In the genomic region with DNA sequence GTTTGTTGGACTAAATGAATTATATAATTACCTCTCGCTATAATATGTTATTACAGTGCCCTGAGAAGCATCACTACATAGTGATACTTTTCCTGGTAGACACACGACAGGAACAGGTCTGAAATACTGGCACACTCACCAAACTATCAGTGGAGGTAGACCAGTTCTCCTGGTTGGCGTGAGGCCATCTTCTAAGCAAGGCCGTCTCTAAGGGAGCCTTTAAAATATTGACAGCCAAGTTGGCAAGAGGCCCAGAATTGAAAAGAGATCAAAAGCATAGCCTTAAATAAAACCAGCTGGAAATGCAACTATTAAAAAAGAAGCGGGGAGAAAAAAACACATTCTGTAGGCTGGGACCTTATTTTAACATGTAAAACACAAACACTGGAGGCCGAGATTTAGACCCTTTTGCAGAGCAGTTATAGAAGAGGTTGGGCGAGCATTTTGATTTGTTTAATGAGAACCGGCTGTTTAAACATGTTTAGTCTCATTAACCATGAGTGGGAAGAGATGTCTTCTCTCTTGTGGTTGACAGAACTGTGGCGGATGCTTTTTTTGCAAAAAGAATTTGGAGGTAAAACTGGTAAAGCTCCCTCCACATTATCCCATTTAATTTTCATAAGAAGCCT, we compare ENCODE assay signal across 16 cellular contexts.
DNase-seq lines count a peak whose midpoint lies in the region; ATAC-seq lines count a peak whose summit lies in the region.
"Had no signal": no experiment of that assay in that cellular context is flagged by ENCODE, and none has a peak within 500 bp of the region (broad histone marks: within the 10 kb centered on the region; RNA-seq: fewer than 3 reads in every experiment).

No MANE protein-coding gene starts in this region.

- DNase-seq in NCI-H1105 treated with DMSO at 0.1 percent for 48 hours (lab: John Stamatoyannopoulos, UW) = peak; percentile 90
- DNase-seq in NCI-H2196 treated with DMSO at 0.1 percent for 48 hours (lab: John Stamatoyannopoulos, UW; ENCODE audit: unreplicated experiment) = peak; percentile 65
- peak; percentile 81 for DNase-seq in brain pericyte (ENCODE audit: low read depth, low spot score)
- DNase-seq in sciatic nerve (ENCODE audit: low spot score) = no peak
- no peak for DNase-seq in GM03348 (ENCODE audit: low spot score)
- no peak for DNase-seq in NOMO-1 treated with DMSO at 0.1 percent for 48 hours (lab: John Stamatoyannopoulos, UW; ENCODE audit: unreplicated experiment)
- DNase-seq: activated CD4-positive, alpha-beta T cell treated with anti-CD3 and anti-CD28 coated beads, Interleukin-2, amount 50 U/mL, for 1 hour; aorta; endodermal cell; HCEC 1CT; heart right ventricle; left ventricle myocardium superior; NCI-H524; T-helper 9 cell had no signal

- peak; percentile 38 for ATAC-seq in sciatic nerve
- no peak for ATAC-seq in HG02938 (IDR thresholded peaks at IDR 0.05; ENCODE audit: unreplicated experiment)
- ATAC-seq: heart right ventricle; left ventricle myocardium superior; natural killer cell treated with Interleukin-12 subunit alpha and Interleukin-12 subunit beta and Interleukin-15 and Interleukin-18, amount 100 ng/mL, for 72 hours had no signal

- intact Hi-C loops in sciatic nerve (cut with DNase I) = loop anchor here (10.0 kb wide), 1 partner anchor 1007 kb away; no protein-coding TSS in a partner anchor

Comparison
In these comparisons a context has a peak if more than half of its experiments do, and no peak if none do; other contexts are left out.
1. DNase-seq: peak in NCI-H1105 treated with DMSO at 0.1 percent for 48 hours (single experiment), NCI-H2196 treated with DMSO at 0.1 percent for 48 hours (single experiment) and brain pericyte (single experiment); none in sciatic nerve (single experiment), GM03348 (single experiment) and NOMO-1 treated with DMSO at 0.1 percent for 48 hours (single experiment).